Comparison of ENCODE assay signal across 1 cellular context in genomic region chr15:77612958-77613601, GRCh38.
TF ChIP-seq lines count a peak whose summit lies in the region.

No MANE protein-coding gene starts in this region.

TF ChIP-seq in HepG2, 621 proteins besides CTCF, POLR2A, EP300 and RAD21 (continued from another document):
- no peak for TF ChIP-seq HDAC6 (IDR thresholded peaks at IDR 0.05; ENCODE audit: low read depth, low read length)
- peak; percentile 64 for TF ChIP-seq ZNF629 (CRISPR knock-in tag; conservative IDR thresholded peaks at IDR 0.05)
